In the genomic region with DNA sequence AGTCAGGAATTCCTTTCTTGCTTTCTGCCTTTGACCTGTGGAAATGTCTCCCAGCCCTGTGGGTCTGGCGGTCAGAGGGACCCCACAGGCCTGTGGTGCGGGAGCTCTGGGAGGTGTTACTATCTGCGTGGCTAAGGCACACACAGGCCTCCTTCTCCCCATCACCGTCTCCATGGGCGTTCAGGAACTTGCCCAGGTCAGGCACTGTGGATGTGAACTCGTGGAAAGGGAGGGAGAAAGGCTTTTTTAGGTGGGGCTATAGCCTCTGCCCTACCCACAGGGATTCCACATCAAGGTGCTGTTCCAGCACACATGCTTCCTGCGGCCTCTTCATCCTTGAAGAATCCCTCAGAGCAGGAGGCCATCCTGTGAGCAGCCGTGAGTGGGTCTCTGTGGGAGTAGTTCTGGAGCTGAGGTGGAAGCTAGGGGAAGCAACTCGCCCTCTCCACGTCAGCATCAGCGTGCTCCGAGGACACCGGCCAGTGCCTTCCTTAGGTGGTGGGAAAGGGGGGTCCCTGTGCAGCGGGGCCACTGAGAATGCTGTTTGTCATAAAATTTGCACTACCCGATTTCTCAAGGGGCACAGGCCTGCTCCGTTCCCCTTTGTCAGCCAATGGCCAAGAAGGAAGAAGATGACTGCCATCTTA, we compare ENCODE assay signal across 13 cellular contexts. TPM values are rescaled to one million over a fixed set of nuclear protein-coding genes. Genes with fewer than 3 reads are reported as not detected.
DNase-seq lines count a peak whose midpoint lies in the region; ATAC-seq and TF ChIP-seq lines count a peak whose summit lies in the region.
"Had no signal": no experiment of that assay in that cellular context is flagged by ENCODE, and none has a peak within 500 bp of the region (broad histone marks: within the 10 kb centered on the region; RNA-seq: fewer than 3 reads in every experiment).

No MANE protein-coding gene starts in this region.

- DNase-seq in activated CD4-positive, alpha-beta T cell treated with anti-CD3 and anti-CD28 coated beads for 36 hours: no peak
- no peak for DNase-seq in activated CD4-positive, alpha-beta T cell treated with anti-CD3 and anti-CD28 coated beads, Interleukin-2, amount 50 U/mL, for 1 hour
- no peak for DNase-seq in activated T-helper 2 cell treated with anti-CD3 and anti-CD28 coated beads, Interferon-gamma antibody, Interleukin-2, Interleukin-4, amounts not matched to agents 10 μg/mL and 5 μg/mL and 100 μg/mL, durations not matched to agents 14 hours and 24 hours and 36 hours (ENCODE audit: low spot score)
- peak; percentile 39 for DNase-seq in natural killer cell treated with Interleukin-12 subunit alpha and Interleukin-12 subunit beta and Interleukin-15 and Interleukin-18, amount 100 ng/mL, for 72 hours (ENCODE audit: low spot score)
- no peak for DNase-seq in NK-92 treated with Interleukin-12 subunit alpha and Interleukin-12 subunit beta, amount 100 ng/mL, for 24 hours (lab: John Stamatoyannopoulos, UW)
- DNase-seq in erythroblast (lab: John Stamatoyannopoulos, UW): no peak
- DNase-seq in immature natural killer cell: no peak
- DNase-seq: H7, mesendoderm, NCI-H1694 had no signal

- no peak overlapping the region for H3K27ac ChIP-seq in HEK293 (ENCODE audit: extremely low read depth, low read depth, low read length)
- H3K27ac ChIP-seq: neural progenitor cell, tibial nerve had no signal

- no peak overlapping the region for H3K4me3 Mint-ChIP-seq in activated CD4-positive, alpha-beta T cell treated with anti-CD3 and anti-CD28 coated beads for 36 hours
- no peak overlapping the region for H3K4me3 Mint-ChIP-seq in activated T-helper 2 cell treated with anti-CD3 and anti-CD28 coated beads, Interferon-gamma antibody, Interleukin-2, Interleukin-4, amounts not matched to agents 10 μg/mL and 5 μg/mL and 100 μg/mL, durations not matched to agents 14 hours and 24 hours and 36 hours (ENCODE audit: low read depth)
- H3K4me3 Mint-ChIP-seq in natural killer cell treated with Interleukin-12 subunit alpha and Interleukin-12 subunit beta and Interleukin-15 and Interleukin-18, amount 100 ng/mL, for 72 hours: no peak overlapping the region
- peak overlapping the region in 2 of 5 donors; percentile 15 to 47 for H3K4me3 Mint-ChIP-seq in immature natural killer cell
- H3K4me3 Mint-ChIP-seq: neural progenitor cell had no signal

- ATAC-seq in activated CD4-positive, alpha-beta T cell treated with anti-CD3 and anti-CD28 coated beads for 36 hours: no peak
- no peak for ATAC-seq in natural killer cell treated with Interleukin-12 subunit alpha and Interleukin-12 subunit beta and Interleukin-15 and Interleukin-18, amount 100 ng/mL, for 72 hours

- peak overlapping the region; percentile 89 for H3K27ac Mint-ChIP-seq in activated CD4-positive, alpha-beta T cell treated with anti-CD3 and anti-CD28 coated beads for 36 hours
- peak overlapping the region; percentile 90 for H3K27ac Mint-ChIP-seq in activated T-helper 2 cell treated with anti-CD3 and anti-CD28 coated beads, Interferon-gamma antibody, Interleukin-2, Interleukin-4, amounts not matched to agents 10 μg/mL and 5 μg/mL and 100 μg/mL, durations not matched to agents 14 hours and 24 hours and 36 hours
- H3K27ac Mint-ChIP-seq in natural killer cell treated with Interleukin-12 subunit alpha and Interleukin-12 subunit beta and Interleukin-15 and Interleukin-18, amount 100 ng/mL, for 72 hours: peak overlapping the region; percentile 67 to 87
- peak overlapping the region in 3 of 6 donors; percentile 7 to 85 (median 45) for H3K27ac Mint-ChIP-seq in immature natural killer cell

- no peaks in the 10 kb centered on the region for H3K9me3 Mint-ChIP-seq in activated CD4-positive, alpha-beta T cell treated with anti-CD3 and anti-CD28 coated beads for 36 hours (ENCODE audit: low read depth)
- H3K9me3 Mint-ChIP-seq in activated T-helper 2 cell treated with anti-CD3 and anti-CD28 coated beads, Interferon-gamma antibody, Interleukin-2, Interleukin-4, amounts not matched to agents 10 μg/mL and 5 μg/mL and 100 μg/mL, durations not matched to agents 14 hours and 24 hours and 36 hours: no peaks in the 10 kb centered on the region
- no peaks in the 10 kb centered on the region for H3K9me3 Mint-ChIP-seq in natural killer cell treated with Interleukin-12 subunit alpha and Interleukin-12 subunit beta and Interleukin-15 and Interleukin-18, amount 100 ng/mL, for 72 hours
- no peaks in the 10 kb centered on the region for H3K9me3 Mint-ChIP-seq in immature natural killer cell
- H3K9me3 Mint-ChIP-seq: neural progenitor cell had no signal

- peaks cover 76% of the 10 kb centered on the region for H3K4me1 Mint-ChIP-seq in activated CD4-positive, alpha-beta T cell treated with anti-CD3 and anti-CD28 coated beads for 36 hours
- peaks cover 63% of the 10 kb centered on the region for H3K4me1 Mint-ChIP-seq in activated T-helper 2 cell treated with anti-CD3 and anti-CD28 coated beads, Interferon-gamma antibody, Interleukin-2, Interleukin-4, amounts not matched to agents 10 μg/mL and 5 μg/mL and 100 μg/mL, durations not matched to agents 14 hours and 24 hours and 36 hours (ENCODE audit: low read depth)
- H3K4me1 Mint-ChIP-seq in natural killer cell treated with Interleukin-12 subunit alpha and Interleukin-12 subunit beta and Interleukin-15 and Interleukin-18, amount 100 ng/mL, for 72 hours (ENCODE audit: low read depth in 2 of 2): peaks cover 25 to 33% of the 10 kb centered on the region in 2 donors
- H3K4me1 Mint-ChIP-seq in immature natural killer cell: peaks cover 42 to 43% of the 10 kb centered on the region in 2 donors
- H3K4me1 Mint-ChIP-seq: neural progenitor cell had no signal

- intact Hi-C loops in activated CD4-positive, alpha-beta T cell treated with anti-CD3 and anti-CD28 coated beads for 36 hours (cut with DNase I, micrococcal nuclease): no loop called here
- intact Hi-C loops in activated T-helper 2 cell treated with anti-CD3 and anti-CD28 coated beads, Interferon-gamma antibody, Interleukin-2, Interleukin-4, amounts not matched to agents 10 μg/mL and 5 μg/mL and 100 μg/mL, durations not matched to agents 14 hours and 24 hours and 36 hours (cut with micrococcal nuclease): no loop called here

- CTCF ChIA-PET in activated CD4-positive, alpha-beta T cell treated with anti-CD3 and anti-CD28 coated beads for 36 hours (lab: Charles Lee): no interaction called here
- CTCF ChIA-PET in HEK293 (lab: Yijun Ruan, JAX): interaction anchor here (0.9 kb wide), 1 partner anchor 17 kb away, joined by 3 read pairs; no protein-coding TSS in a partner anchor

- H3K36me3 Mint-ChIP-seq in activated CD4-positive, alpha-beta T cell treated with anti-CD3 and anti-CD28 coated beads for 36 hours (ENCODE audit: low read depth): peaks cover 24% of the 10 kb centered on the region
- peaks cover 36% of the 10 kb centered on the region for H3K36me3 Mint-ChIP-seq in activated T-helper 2 cell treated with anti-CD3 and anti-CD28 coated beads, Interferon-gamma antibody, Interleukin-2, Interleukin-4, amounts not matched to agents 10 μg/mL and 5 μg/mL and 100 μg/mL, durations not matched to agents 14 hours and 24 hours and 36 hours (ENCODE audit: low read depth)
- no peaks in the 10 kb centered on the region for H3K36me3 Mint-ChIP-seq in natural killer cell treated with Interleukin-12 subunit alpha and Interleukin-12 subunit beta and Interleukin-15 and Interleukin-18, amount 100 ng/mL, for 72 hours
- H3K36me3 Mint-ChIP-seq in immature natural killer cell: peaks cover 0 to 8% (median 3%) of the 10 kb centered on the region in 3 donors

- H3K27me3 Mint-ChIP-seq in activated CD4-positive, alpha-beta T cell treated with anti-CD3 and anti-CD28 coated beads for 36 hours: no peaks in the 10 kb centered on the region
- no peaks in the 10 kb centered on the region for H3K27me3 Mint-ChIP-seq in activated T-helper 2 cell treated with anti-CD3 and anti-CD28 coated beads, Interferon-gamma antibody, Interleukin-2, Interleukin-4, amounts not matched to agents 10 μg/mL and 5 μg/mL and 100 μg/mL, durations not matched to agents 14 hours and 24 hours and 36 hours (ENCODE audit: low read depth)
- H3K27me3 Mint-ChIP-seq in natural killer cell treated with Interleukin-12 subunit alpha and Interleukin-12 subunit beta and Interleukin-15 and Interleukin-18, amount 100 ng/mL, for 72 hours: no peaks in the 10 kb centered on the region
- H3K27me3 Mint-ChIP-seq in immature natural killer cell (ENCODE audit: low read depth in 3 of 3): peaks cover 2 to 3% (median 2%) of the 10 kb centered on the region in 3 donors

- H3K9me3 ChIP-seq in HEK293 (ENCODE audit: control insufficient read depth, insufficient read depth, low read depth, low read length): no peaks in the 10 kb centered on the region
- H3K9me3 ChIP-seq: tibial nerve had no signal

- H3K36me3 ChIP-seq in HEK293 (ENCODE audit: control insufficient read depth in 2 of 2, insufficient read depth in 1 of 2, low read length in 2 of 2): peaks cover 0 to 32% of the 10 kb centered on the region in 2 experiments; a peak in 1 of 3 replicates
- H3K36me3 ChIP-seq: neural progenitor cell had no signal

- TF ChIP-seq CTCF in HEK293 (tag by site-specific recombination; IDR thresholded peaks at IDR 0.05): no peak

- no peak overlapping the region for H3K4me3 ChIP-seq in HEK293 (ENCODE audit: low read depth, low read length)
- H3K4me3 ChIP-seq: neural progenitor cell, tibial nerve had no signal

- H3K4me1 ChIP-seq in HEK293 (ENCODE audit: control insufficient read depth, insufficient read depth, low read length): no peaks in the 10 kb centered on the region
- H3K4me1 ChIP-seq: neural progenitor cell had no signal

- POLR2A ChIA-PET in activated CD4-positive, alpha-beta T cell treated with anti-CD3 and anti-CD28 coated beads for 36 hours (lab: Charles Lee): no interaction called here
- POLR2A ChIA-PET in HEK293 (lab: Yijun Ruan, JAX): interaction anchor here (1.0 kb wide), 1 partner anchor 28 kb away, joined by 3 read pairs; the partner anchor contains the start of gene ZNF862

- TF ChIP-seq POLR2A in erythroblast (IDR thresholded peaks at IDR 0.05; ENCODE audit: low read length): no peak

RNA-seq across cellular contexts. Expression of gene ATP6V0E2, which starts 7.5 kb away (rescaled TPM):
- total RNA-seq in activated CD4-positive, alpha-beta T cell treated with anti-CD3 and anti-CD28 coated beads for 36 hours: 10 to 100 TPM; 33.9 to 41.3 TPM
- 50.2 and 54.3 TPM in 2 replicates for total RNA-seq in activated T-helper 2 cell treated with anti-CD3 and anti-CD28 coated beads, Interferon-gamma antibody, Interleukin-2, Interleukin-4, amounts not matched to agents 10 μg/mL and 5 μg/mL and 100 μg/mL, durations not matched to agents 14 hours and 24 hours and 36 hours
- 10 to 100 TPM; 32.6 to 64.3 TPM for total RNA-seq in natural killer cell treated with Interleukin-12 subunit alpha and Interleukin-12 subunit beta and Interleukin-15 and Interleukin-18, amount 100 ng/mL, for 72 hours
- 10 to 100 TPM; 72.8 to 80.5 (median 73.9) TPM for polyA plus RNA-seq in immature natural killer cell

RNA-seq across cellular contexts. Expression of gene ZNF862, which starts 28.1 kb away (rescaled TPM):
- 10 to 100 TPM; 17.6 to 18.3 TPM for total RNA-seq in activated CD4-positive, alpha-beta T cell treated with anti-CD3 and anti-CD28 coated beads for 36 hours
- 14.6 and 16.4 TPM in 2 replicates for total RNA-seq in activated T-helper 2 cell treated with anti-CD3 and anti-CD28 coated beads, Interferon-gamma antibody, Interleukin-2, Interleukin-4, amounts not matched to agents 10 μg/mL and 5 μg/mL and 100 μg/mL, durations not matched to agents 14 hours and 24 hours and 36 hours
- total RNA-seq in natural killer cell treated with Interleukin-12 subunit alpha and Interleukin-12 subunit beta and Interleukin-15 and Interleukin-18, amount 100 ng/mL, for 72 hours: 10 to 100 TPM; 18.8 to 19.1 TPM
- 1 to 10 TPM; 1.9 to 5.5 (median 2.5) TPM for polyA plus RNA-seq in immature natural killer cell
